Comparison of ENCODE assay signal across 21 cellular contexts in genomic region chr7:1019789-1020610, GRCh38. TPM values are rescaled to one million over a fixed set of nuclear protein-coding genes. Genes with fewer than 3 reads are reported as not detected.
"Had no signal": no experiment of that assay in that cellular context is flagged by ENCODE, and none has a peak within 500 bp of the region (broad histone marks: within the 10 kb centered on the region; RNA-seq: fewer than 3 reads in every experiment).

No MANE protein-coding gene starts in this region.

- H3K27ac ChIP-seq: lower lobe of right lung, neutrophil, ovary, prostate gland, VCaP had no signal

- H3K4me1 ChIP-seq: lower lobe of right lung, prostate gland had no signal

- ATAC-seq: esophagus mucosa; lower lobe of right lung; naive thymus-derived CD8-positive, alpha-beta T cell; right cardiac atrium; T-helper 17 cell had no signal

- H3K27me3 ChIP-seq: ovary, tibial nerve had no signal

- H3K4me3 ChIP-seq: lower lobe of right lung, ovary, prostate gland, tibial nerve had no signal

- H3K9me3 ChIP-seq: lower lobe of right lung, ovary, prostate gland, tibial nerve had no signal

- DNase-seq: activated T-cell treated with anti-CD3 and anti-CD28 coated beads, Interleukin-2, amount 50 U/mL, for 1 hour; effector memory CD4-positive, alpha-beta T cell; foreskin melanocyte; lower lobe of right lung; stimulated activated CD4-positive, alpha-beta T cell treated with anti-CD3 and anti-CD28 coated beads, Interleukin-1b, Interleukin-23, amount 100 ng/mL, for 48 hours; stimulated activated naive CD8-positive, alpha-beta T cell treated with anti-CD3 and anti-CD28 coated beads, Interleukin-15, amount 100 ng/mL, for 72 hours; T-helper 17 cell had no signal

- H3K36me3 ChIP-seq: neutrophil, ovary, prostate gland had no signal

RNA-seq across cellular contexts. Expression of gene CYP2W1, which starts 37.0 kb away (rescaled TPM):
- total RNA-seq: activated naive CD4-positive, alpha-beta T cell treated with anti-CD3 and anti-CD28 coated beads, Interleukin-2, amount 50 U/mL, for 72 hours; aorta; cardiac septum; dermis microvascular lymphatic vessel endothelial cell; kidney epithelial cell; lower lobe of right lung; naive thymus-derived CD8-positive, alpha-beta T cell; right cardiac atrium; skeletal muscle tissue; T-helper 17 cell had no signal
- polyA plus RNA-seq: aorta; naive thymus-derived CD8-positive, alpha-beta T cell; right cardiac atrium had no signal
